In the genomic region with DNA sequence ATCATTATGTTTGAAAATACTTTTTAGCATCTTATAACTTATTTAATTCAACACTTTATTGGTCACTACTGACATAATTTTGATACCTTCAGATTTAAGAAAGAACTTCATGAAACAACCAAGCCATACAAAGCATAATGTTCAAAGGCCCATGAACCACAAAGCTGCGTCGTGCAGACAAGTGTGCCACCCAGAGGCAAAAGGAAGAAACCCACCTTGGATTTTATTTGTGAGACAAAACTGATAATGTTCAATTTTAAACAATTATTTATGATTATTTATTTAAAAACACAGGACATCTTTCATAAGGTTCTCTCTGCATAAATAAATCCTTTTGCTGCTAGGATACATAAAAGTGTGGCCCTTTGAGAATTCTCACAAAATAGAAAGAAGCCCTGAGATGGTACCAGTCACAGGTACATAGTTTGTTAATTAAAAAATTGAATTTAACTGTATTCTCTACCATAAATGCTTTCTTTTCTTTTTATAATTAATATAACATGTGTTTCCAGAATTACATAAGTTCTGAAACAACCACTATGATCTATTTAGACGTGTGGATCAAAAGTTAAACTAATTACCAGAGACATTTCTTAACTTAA, we compare ENCODE assay signal across 8 cellular contexts.
DNase-seq lines count a peak whose midpoint lies in the region; ATAC-seq lines count a peak whose summit lies in the region.

No MANE protein-coding gene starts in this region.

- no peaks in the 10 kb centered on the region for H3K4me1 ChIP-seq in GM23248 (ENCODE audit: insufficient read depth)

- peak overlapping the region; percentile 58 for H3K27ac Mint-ChIP-seq in activated T-cell treated with anti-CD3 and anti-CD28 coated beads, Interleukin-2, amount 50 U/mL, for 72 hours

- H3K9me2 ChIP-seq in GM23248 (ENCODE audit: insufficient read depth) = no peaks in the 10 kb centered on the region

- no peaks in the 10 kb centered on the region for H3K9me3 Mint-ChIP-seq in activated T-cell treated with anti-CD3 and anti-CD28 coated beads, Interleukin-2, amount 50 U/mL, for 72 hours

- no peak overlapping the region for H3K4me3 Mint-ChIP-seq in activated T-cell treated with anti-CD3 and anti-CD28 coated beads, Interleukin-2, amount 50 U/mL, for 72 hours

- H3K4me2 ChIP-seq in GM23248 (ENCODE audit: unreplicated experiment) = no peak overlapping the region

- H3K4me1 Mint-ChIP-seq in activated T-cell treated with anti-CD3 and anti-CD28 coated beads, Interleukin-2, amount 50 U/mL, for 72 hours (ENCODE audit: low read depth) = peaks cover 5% of the 10 kb centered on the region

- no peaks in the 10 kb centered on the region for H3F3A ChIP-seq in GM23248 (ENCODE audit: insufficient read depth)

- no peaks in the 10 kb centered on the region for H3K27me3 Mint-ChIP-seq in activated T-cell treated with anti-CD3 and anti-CD28 coated beads, Interleukin-2, amount 50 U/mL, for 72 hours (ENCODE audit: low read depth)

- H3K27ac ChIP-seq in GM23248 = no peak overlapping the region

- no peak overlapping the region for H3K4me3 ChIP-seq in GM23248

- H3K79me2 ChIP-seq in GM23248 (ENCODE audit: insufficient read depth) = no peaks in the 10 kb centered on the region

- WGBS in GM23248 (ENCODE audit: low coverage in 1 of 2, low lambda C conversion rate in 2 of 2, missing lambda C conversion rate in 2 of 2), 2 experiments = 19 to 33% methylated on average over 3 of the region's 3 CpGs

- peak; percentile 49 for DNase-seq in COLO668 (lab: John Stamatoyannopoulos, UW; ENCODE audit: unreplicated experiment)
- peak; percentile 74 for DNase-seq in GM23248
- peak; percentile 59 for DNase-seq in NCI-H446 treated with DMSO at 0.1 percent for 48 hours (lab: John Stamatoyannopoulos, UW)
- peak; percentile 31 to 35 for DNase-seq in activated T-cell treated with anti-CD3 and anti-CD28 coated beads, Interleukin-2, amount 50 U/mL, for 72 hours
- DNase-seq in iPS-NIHi11 (ENCODE audit: low spot score) = peak; percentile 38
- DNase-seq in stimulated activated CD4-positive, alpha-beta T cell treated with anti-CD3 and anti-CD28 coated beads, Interleukin-4, amount 100 ng/mL, for 24 hours = peak; percentile 45
- no peak for DNase-seq in stimulated activated naive CD4-positive, alpha-beta T cell treated with Interleukin-2 at 50 U/mL for 16 hours (lab: John Stamatoyannopoulos, UW)

- in situ Hi-C loops in GM23248 (cut with MboI) = loop anchor here (25.0 kb wide), 1 partner anchor 481 kb away; no protein-coding TSS in a partner anchor

- H3K9ac ChIP-seq in GM23248 = no peak overlapping the region

- no peaks in the 10 kb centered on the region for H4K20me1 ChIP-seq in GM23248 (ENCODE audit: insufficient read depth)

- H3K36me3 ChIP-seq in GM23248 (ENCODE audit: low read depth) = no peaks in the 10 kb centered on the region

- peaks cover 0 to 3% of the 10 kb centered on the region in 2 donors for H3K36me3 Mint-ChIP-seq in activated T-cell treated with anti-CD3 and anti-CD28 coated beads, Interleukin-2, amount 50 U/mL, for 72 hours (ENCODE audit: insufficient read depth in 2 of 2)

- no peak overlapping the region for H2AFZ ChIP-seq in GM23248

- no peaks in the 10 kb centered on the region for H3K27me3 ChIP-seq in GM23248 (replicated peaks; ENCODE audit: insufficient read depth)

- ATAC-seq in activated T-cell treated with anti-CD3 and anti-CD28 coated beads, Interleukin-2, amount 50 U/mL, for 72 hours (replicated peaks in 1 of 2) = peak in 1 of 2 donors; percentile 45
- ATAC-seq in HG03442 (IDR thresholded peaks at IDR 0.05; ENCODE audit: unreplicated experiment) = no peak

- H3K9me3 ChIP-seq in GM23248 (ENCODE audit: low read depth) = no peaks in the 10 kb centered on the region
